1 cellular context compared by ENCODE assay signal in genomic region chr10:28922127-28922526, GRCh38.
A peak's percentile ranks its signal among the peaks of the same experiment; 100 is the strongest.
TF ChIP-seq lines count a peak whose summit lies in the region.

No MANE protein-coding gene starts in this region.

TF ChIP-seq in HepG2, 621 proteins besides CTCF, POLR2A, EP300 and RAD21 (continued from another document):
- peak; percentile 13; the same call in 1 of the 2 replicates for TF ChIP-seq ARID3A (IDR thresholded peaks at IDR 0.05; ENCODE audit: low read depth, low read length)
- TF ChIP-seq, protein P1, sequence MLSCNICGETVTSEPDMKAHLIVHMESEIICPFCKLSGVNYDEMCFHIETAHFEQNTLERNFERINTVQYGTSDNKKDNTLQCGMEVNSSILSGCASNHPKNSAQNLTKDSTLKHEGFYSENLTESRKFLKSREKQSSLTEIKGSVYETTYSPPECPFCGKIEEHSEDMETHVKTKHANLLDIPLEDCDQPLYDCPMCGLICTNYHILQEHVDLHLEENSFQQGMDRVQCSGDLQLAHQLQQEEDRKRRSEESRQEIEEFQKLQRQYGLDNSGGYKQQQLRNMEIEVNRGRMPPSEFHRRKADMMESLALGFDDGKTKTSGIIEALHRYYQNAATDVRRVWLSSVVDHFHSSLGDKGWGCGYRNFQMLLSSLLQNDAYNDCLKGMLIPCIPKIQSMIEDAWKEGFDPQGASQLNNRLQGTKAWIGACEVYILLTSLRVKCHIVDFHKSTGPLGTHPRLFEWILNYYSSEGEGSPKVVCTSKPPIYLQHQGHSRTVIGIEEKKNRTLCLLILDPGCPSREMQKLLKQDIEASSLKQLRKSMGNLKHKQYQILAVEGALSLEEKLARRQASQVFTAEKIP (CRISPR knock-in tag; IDR thresholded peaks at IDR 0.05; ENCODE audit: borderline replicate concordance): no peak
- TF ChIP-seq RXRB (CRISPR knock-in tag; IDR thresholded peaks at IDR 0.05; ENCODE audit: borderline replicate concordance): no peak
- TF ChIP-seq, protein P2, sequence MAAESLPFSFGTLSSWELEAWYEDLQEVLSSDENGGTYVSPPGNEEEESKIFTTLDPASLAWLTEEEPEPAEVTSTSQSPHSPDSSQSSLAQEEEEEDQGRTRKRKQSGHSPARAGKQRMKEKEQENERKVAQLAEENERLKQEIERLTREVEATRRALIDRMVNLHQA (CRISPR knock-in tag; IDR thresholded peaks at IDR 0.05): no peak
- peak; percentile 40; the same call in 1 of the 2 replicates for TF ChIP-seq ARID5B (CRISPR knock-in tag; IDR thresholded peaks at IDR 0.05)
- TF ChIP-seq ATF7-NPFF (CRISPR knock-in tag; IDR thresholded peaks at IDR 0.05; ENCODE audit: low read depth): no peak
- TF ChIP-seq FOSL2 (CRISPR knock-in tag; IDR thresholded peaks at IDR 0.05): peak; percentile 68
- TF ChIP-seq GABPA (IDR thresholded peaks at IDR 0.05; ENCODE audit: low read depth, low read length): no peak
- TF ChIP-seq GABPA (CRISPR knock-in tag; IDR thresholded peaks at IDR 0.05; ENCODE audit: low read depth): peak; percentile 21; the same call in 1 of the 2 replicates
- TF ChIP-seq TBX2 (CRISPR knock-in tag; IDR thresholded peaks at IDR 0.05; ENCODE audit: borderline replicate concordance): no peak
- TF ChIP-seq ZNF7 (CRISPR knock-in tag; IDR thresholded peaks at IDR 0.05): no peak
